In genomic region chr11:121240650-121241299, GRCh38 we compare ENCODE assay signal across 19 cellular contexts. TPM values are rescaled to one million over a fixed set of nuclear protein-coding genes. Genes with fewer than 3 reads are reported as not detected.
DNase-seq lines count a peak whose midpoint lies in the region; ATAC-seq and TF ChIP-seq lines count a peak whose summit lies in the region.
"Had no signal": no experiment of that assay in that cellular context is flagged by ENCODE, and none has a peak within 500 bp of the region (broad histone marks: within the 10 kb centered on the region; RNA-seq: fewer than 3 reads in every experiment).

No MANE protein-coding gene starts in this region.

- intact Hi-C loops in Panc1 (cut with micrococcal nuclease; ENCODE audit: unreplicated experiment) (no loop called here), Caco-2 (cut with micrococcal nuclease; ENCODE audit: unreplicated experiment) (no loop called here)

- 81 to 93% methylated on average over 6 to 9 of the region's 9 CpGs for WGBS in endodermal cell (ENCODE audit: insufficient coverage in 1 of 2, insufficient read length in 1 of 2), 2 experiments

- no peak overlapping the region for H3K27ac ChIP-seq in Panc1 (ENCODE audit: low read length)
- peak overlapping the region; percentile 89 for H3K27ac ChIP-seq in endodermal cell (ENCODE audit: low read depth, low read length)
- H3K27ac ChIP-seq: BLaER1, Peyer's patch, transverse colon had no signal

- H3K4me2 ChIP-seq in skeletal muscle satellite cell (ENCODE audit: low read length), result peak overlapping the region; percentile 8
- H3K4me2 ChIP-seq: BLaER1, GM23338 had no signal

- BruUV-seq in Panc1 (replicated peaks; lab: Mats Ljungman, UMichigan) (no TSS peak), Caco-2 (replicated peaks; lab: Mats Ljungman, UMichigan) (no TSS peak)

- H3K4me3 ChIP-seq in Panc1 (ENCODE audit: low read depth in 2 of 2, low read length in 2 of 2) (no peak overlapping the region), endodermal cell (ENCODE audit: low read length) (peak overlapping the region; percentile 19), skeletal muscle satellite cell (ENCODE audit: low read length) (peak overlapping the region; percentile 29), Caco-2 (ENCODE audit: low read depth, low read length) (no peak overlapping the region)
- H3K4me3 ChIP-seq: BLaER1, GM23338, Peyer's patch, transverse colon had no signal

- DNase-seq in GM04504 (ENCODE audit: low read depth), result peak; percentile 9
- no peak for DNase-seq in Panc1 (ENCODE audit: low read depth, low spot score)
- DNase-seq in endodermal cell, result peak; percentile 70
- no peak for DNase-seq in Caco-2
- no peak for DNase-seq in NCI-H146 treated with DMSO at 0.1 percent for 48 hours (lab: John Stamatoyannopoulos, UW; ENCODE audit: unreplicated experiment)
- no peak for DNase-seq in mucosa of gallbladder (ENCODE audit: low spot score)
- DNase-seq: activated CD4-positive, alpha-beta T cell treated with anti-CD3 and anti-CD28 coated beads for 48 hours; activated CD8-positive, alpha-beta memory T cell treated with anti-CD3 and anti-CD28 coated beads, Interleukin-2, amount 50 U/mL, for 48 hours; activated effector memory CD4-positive, alpha-beta T cell treated with Interleukin-2 at 50 U/mL for 16 hours; Kasumi-1; left cardiac atrium; Peyer's patch; T1000; transverse colon had no signal

- H3K4me1 Mint-ChIP-seq in endodermal cell (peaks cover 45% of the 10 kb centered on the region), Caco-2 (ENCODE audit: low read depth, unreplicated experiment) (peaks cover 21% of the 10 kb centered on the region)

- no peak overlapping the region for H3K27ac Mint-ChIP-seq in endodermal cell
- no peak overlapping the region for H3K27ac Mint-ChIP-seq in Caco-2 (ENCODE audit: unreplicated experiment)
- H3K27ac Mint-ChIP-seq: GM23338; stimulated activated memory B cell treated with anti-CD40 and anti-IgM and Interleukin-4, amounts not matched to agents 10 μg/mL and 1 μg/mL and 100 μg/mL, for 72 hours had no signal

- CTCF ChIA-PET in Panc1 (lab: Charles Lee), result no interaction called here
- CTCF ChIA-PET in Caco-2 (lab: Charles Lee), result interaction anchor here (0.6 kb wide), 1 partner anchor 628 kb away, joined by 3 read pairs; no protein-coding TSS in a partner anchor

- peaks cover 5% of the 10 kb centered on the region for H3K9me3 Mint-ChIP-seq in endodermal cell
- no peaks in the 10 kb centered on the region for H3K9me3 Mint-ChIP-seq in Caco-2 (ENCODE audit: unreplicated experiment)
- H3K9me3 Mint-ChIP-seq: central memory CD8-positive, alpha-beta T cell; GM23338; stimulated activated memory B cell treated with anti-CD40 and anti-IgM and Interleukin-4, amounts not matched to agents 10 μg/mL and 1 μg/mL and 100 μg/mL, for 72 hours had no signal

- ATAC-seq in Panc1, result 0 out of 2 replicates have a peak, but pooled peaks have one; percentile 21
- ATAC-seq: stimulated activated memory B cell treated with anti-CD40 and anti-IgM and Interleukin-4, amounts not matched to agents 10 μg/mL and 1 μg/mL and 100 μg/mL, for 72 hours had no signal

- H3K27me3 Mint-ChIP-seq in endodermal cell (ENCODE audit: insufficient read depth) (peaks cover 3% of the 10 kb centered on the region), Caco-2 (ENCODE audit: insufficient read depth, unreplicated experiment) (no peaks in the 10 kb centered on the region)
- H3K27me3 Mint-ChIP-seq: stimulated activated memory B cell treated with anti-CD40 and anti-IgM and Interleukin-4, amounts not matched to agents 10 μg/mL and 1 μg/mL and 100 μg/mL, for 72 hours had no signal

- H3K4me3 Mint-ChIP-seq in endodermal cell (no peak overlapping the region), Caco-2 (ENCODE audit: unreplicated experiment) (no peak overlapping the region)
- H3K4me3 Mint-ChIP-seq: central memory CD8-positive, alpha-beta T cell; GM23338; stimulated activated memory B cell treated with anti-CD40 and anti-IgM and Interleukin-4, amounts not matched to agents 10 μg/mL and 1 μg/mL and 100 μg/mL, for 72 hours had no signal

- H3K27me3 ChIP-seq in Panc1 (ENCODE audit: control insufficient read depth, insufficient read depth, low read length), result peaks cover 19% of the 10 kb centered on the region
- H3K27me3 ChIP-seq in endodermal cell (ENCODE audit: control insufficient read depth, insufficient read depth, low read length, poor library complexity, severe bottlenecking), result no peaks in the 10 kb centered on the region
- H3K27me3 ChIP-seq in skeletal muscle satellite cell (ENCODE audit: control insufficient read depth, insufficient read depth, low read length), result no peaks in the 10 kb centered on the region
- H3K27me3 ChIP-seq in Caco-2 (replicated peaks; ENCODE audit: control insufficient read depth, insufficient read depth, low read length), result no peaks in the 10 kb centered on the region
- H3K27me3 ChIP-seq: BLaER1, Peyer's patch had no signal

- H3K9me3 ChIP-seq in Panc1 (ENCODE audit: control insufficient read depth, insufficient read depth, low read depth, low read length), result no peaks in the 10 kb centered on the region
- no peaks in the 10 kb centered on the region for H3K9me3 ChIP-seq in endodermal cell (ENCODE audit: control insufficient read depth, low read length)
- no peaks in the 10 kb centered on the region for H3K9me3 ChIP-seq in skeletal muscle satellite cell (replicated peaks; ENCODE audit: low read length)
- H3K9me3 ChIP-seq in Caco-2, result 0 out of 2 replicates have a peak, but pooled peaks cover 3% of the 10 kb centered on the region
- H3K9me3 ChIP-seq: BLaER1, Peyer's patch, transverse colon had no signal

- H3K4me1 ChIP-seq in Panc1 (ENCODE audit: control insufficient read depth, insufficient read depth, low read length) (no peaks in the 10 kb centered on the region), endodermal cell (ENCODE audit: control insufficient read depth, insufficient read depth, low read length) (peaks cover 12% of the 10 kb centered on the region), skeletal muscle satellite cell (ENCODE audit: control insufficient read depth, insufficient read depth, low read length) (peaks cover 76% of the 10 kb centered on the region), Caco-2 (peaks cover 8% of the 10 kb centered on the region; the same call in 1 of the 2 replicates)

- H3K36me3 ChIP-seq in Panc1 (ENCODE audit: control insufficient read depth, insufficient read depth, low read length) (no peaks in the 10 kb centered on the region), endodermal cell (ENCODE audit: control insufficient read depth, insufficient read depth, low read length) (no peaks in the 10 kb centered on the region), skeletal muscle satellite cell (ENCODE audit: insufficient read depth, low read length) (no peaks in the 10 kb centered on the region), Caco-2 (ENCODE audit: control insufficient read depth, insufficient read depth, low read length) (no peaks in the 10 kb centered on the region)
- H3K36me3 ChIP-seq: BLaER1, Peyer's patch, transverse colon had no signal

- in situ Hi-C loops in Panc1 (cut with HindIII; ENCODE audit: low pct_unique_long_range_greater_than_20kb, low sequenced_read_pairs), result no loop called here

- POLR2A ChIA-PET in Panc1 (lab: Charles Lee), result no interaction called here
- POLR2A ChIA-PET in Caco-2 (lab: Charles Lee), result interaction anchor here (0.6 kb wide), 1 partner anchor 42 kb away, joined by 3 read pairs; no protein-coding TSS in a partner anchor

- H3K9ac ChIP-seq in endodermal cell (ENCODE audit: extremely low read depth, low read length, poor library complexity, severe bottlenecking) (no peak overlapping the region), skeletal muscle satellite cell (ENCODE audit: low read depth, low read length) (peak overlapping the region; percentile 74)
- H3K9ac ChIP-seq: BLaER1 had no signal

- TF ChIP-seq CTCF in Panc1 (IDR thresholded peaks at IDR 0.05) (no peak), endodermal cell (conservative IDR thresholded peaks at IDR 0.05) (no peak), Caco-2 (IDR thresholded peaks at IDR 0.05; ENCODE audit: insufficient read depth in 1 of 2, low read depth in 1 of 2, low read length in 1 of 2, severe bottlenecking in 1 of 2, unreplicated experiment in 1 of 2) (no peak)

- H3K36me3 Mint-ChIP-seq in endodermal cell (ENCODE audit: low read depth), result no peaks in the 10 kb centered on the region
- H3K36me3 Mint-ChIP-seq in Caco-2 (ENCODE audit: insufficient read depth, unreplicated experiment), result no peaks in the 10 kb centered on the region
- H3K36me3 Mint-ChIP-seq: stimulated activated memory B cell treated with anti-CD40 and anti-IgM and Interleukin-4, amounts not matched to agents 10 μg/mL and 1 μg/mL and 100 μg/mL, for 72 hours had no signal

RNA-seq across cellular contexts. Expression of gene SC5D, which starts 51.8 kb away (rescaled TPM):
- total RNA-seq in Panc1 (2021; ENCODE audit: unreplicated experiment) (54.3 TPM), endodermal cell (10 to 100 TPM; 66.0 to 70.9 TPM), Caco-2 (2022) (106 and 126 TPM in 2 replicates), mucosa of gallbladder (75.8 TPM)
- polyA plus RNA-seq in Panc1 (2012; ENCODE audit: insufficient read length), result 30.9 TPM
- polyA plus RNA-seq in endodermal cell (2013, experiment 1 of 2), result 183 TPM
- 180 TPM for polyA plus RNA-seq in endodermal cell (2013, experiment 2 of 2)
- 30.1 and 35.5 TPM in 2 replicates for total RNA-seq in skeletal muscle satellite cell (2012; rRNA removed)

Comparison
In these comparisons a context has a peak if more than half of its experiments do, and no peak if none do; other contexts are left out.
1. DNase-seq: peak in GM04504 (single experiment) and endodermal cell (single experiment); none in Panc1 (single experiment), Caco-2 (0 of 2), NCI-H146 treated with DMSO at 0.1 percent for 48 hours (single experiment) and mucosa of gallbladder (single experiment).
2. H3K4me3 ChIP-seq: peak in endodermal cell (single experiment) and skeletal muscle satellite cell (single experiment); none in Panc1 (0 of 2) and Caco-2 (single experiment).